Comparison of ENCODE assay signal across 8 cellular contexts in the genomic region with DNA sequence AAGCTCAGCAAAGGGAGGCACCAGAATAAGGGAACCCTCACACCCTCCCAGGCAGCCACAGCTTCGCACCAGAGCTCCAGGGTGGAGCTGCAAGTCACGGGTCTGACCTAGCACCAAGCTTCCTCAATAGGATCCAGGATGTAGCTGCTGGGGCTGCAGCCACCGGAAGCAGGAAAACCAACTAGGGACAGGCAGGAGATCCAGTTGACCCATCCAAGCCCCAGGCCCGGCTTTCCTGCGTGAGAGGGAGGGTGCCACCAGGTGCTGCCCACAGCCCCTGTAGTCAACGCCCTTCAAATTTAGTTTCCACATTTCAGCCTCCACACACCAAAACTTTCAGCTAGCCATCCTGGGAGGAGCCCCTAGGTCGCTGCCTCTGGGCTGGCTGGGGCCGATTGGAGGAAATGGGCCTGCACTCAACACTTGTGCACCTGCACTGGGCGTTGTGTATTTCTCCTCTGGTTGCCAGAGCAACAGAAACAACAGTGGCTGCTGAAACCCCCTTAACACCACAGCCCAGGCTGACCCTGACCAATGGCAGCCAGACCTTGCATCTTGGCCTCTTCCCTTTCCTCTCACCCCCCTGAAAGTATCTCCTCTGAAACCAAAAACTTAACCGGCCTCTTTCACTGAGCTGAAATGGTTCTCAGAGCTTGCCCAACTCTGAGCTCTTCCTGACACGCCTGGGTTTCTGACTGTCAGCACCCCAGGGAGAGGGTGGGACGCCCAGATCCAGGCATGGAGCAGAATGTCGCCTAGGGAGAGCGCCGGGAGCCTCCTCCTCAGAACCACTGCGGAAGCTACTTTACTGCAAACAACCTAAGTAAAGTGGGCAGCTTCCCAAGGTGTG.
DNase-seq lines count a peak whose midpoint lies in the region; ATAC-seq and TF ChIP-seq lines count a peak whose summit lies in the region.

No MANE protein-coding gene starts in this region.

- no peak overlapping the region for H4K91ac ChIP-seq in trophoblast cell (ENCODE audit: low read depth, low read length)

- H3K23ac ChIP-seq in trophoblast cell (ENCODE audit: low read length), result no peak overlapping the region

- no peak overlapping the region for H4K12ac ChIP-seq in trophoblast cell (ENCODE audit: low read depth, low read length)

- no peaks in the 10 kb centered on the region for H3K4me1 ChIP-seq in trophoblast cell (ENCODE audit: control insufficient read depth in 1 of 2, insufficient read depth in 2 of 2, low read length in 2 of 2)

- H3K27ac ChIP-seq in trophoblast cell (ENCODE audit: low read depth, low read length), result no peak overlapping the region

- no peak overlapping the region for H3K18ac ChIP-seq in trophoblast cell (ENCODE audit: low read length)

- DNase-seq in NCI-H2196 (lab: John Stamatoyannopoulos, UW; ENCODE audit: unreplicated experiment), result peak; percentile 6
- no peak for DNase-seq in NCI-H2196 treated with DMSO at 0.1 percent for 48 hours (lab: John Stamatoyannopoulos, UW; ENCODE audit: unreplicated experiment)
- peak; percentile 19 for DNase-seq in endothelial cell (ENCODE audit: low spot score)
- DNase-seq in stimulated activated CD8-positive, alpha-beta memory T cell treated with anti-CD3 and anti-CD28 coated beads, Interleukin-12 subunit alpha, Interleukin-12 subunit beta, amount 100 ng/mL, for 1 hour (ENCODE audit: low read depth), result peak; percentile 17
- no peak for DNase-seq in EL
- no peak for DNase-seq in trophoblast cell

- H3K36me3 Mint-ChIP-seq in T-helper 1 cell treated with Interleukin-12 subunit alpha and Interleukin-12 subunit beta and Interleukin-4 antibody, amounts not matched to agents 30 μg/mL and 1 μg/mL, for 36 hours (ENCODE audit: low read depth), result peaks cover 8% of the 10 kb centered on the region
- H3K36me3 Mint-ChIP-seq in endothelial cell (ENCODE audit: low read depth, unreplicated experiment), result no peaks in the 10 kb centered on the region

- no peaks in the 10 kb centered on the region for H3K79me2 ChIP-seq in trophoblast cell (ENCODE audit: control insufficient read depth, insufficient read depth, low read length, poor library complexity)

- H3K9me3 ChIP-seq in trophoblast cell (ENCODE audit: insufficient read depth, low read depth, low read length), result no peaks in the 10 kb centered on the region

- H3K4ac ChIP-seq in trophoblast cell (ENCODE audit: low read depth, low read length), result no peak overlapping the region

- H2BK12ac ChIP-seq in trophoblast cell (ENCODE audit: low read length), result no peak overlapping the region

- no peak overlapping the region for H3K4me3 ChIP-seq in trophoblast cell (ENCODE audit: low read depth, low read length)

- H3K9me3 Mint-ChIP-seq in T-helper 1 cell treated with Interleukin-12 subunit alpha and Interleukin-12 subunit beta and Interleukin-4 antibody, amounts not matched to agents 30 μg/mL and 1 μg/mL, for 36 hours, result no peaks in the 10 kb centered on the region
- H3K9me3 Mint-ChIP-seq in endothelial cell (ENCODE audit: unreplicated experiment), result no peaks in the 10 kb centered on the region

- no peaks in the 10 kb centered on the region for H3K36me3 ChIP-seq in trophoblast cell (ENCODE audit: control insufficient read depth in 1 of 2, insufficient read depth in 2 of 2, low read length in 2 of 2)

- H3K27ac Mint-ChIP-seq in T-helper 1 cell treated with Interleukin-12 subunit alpha and Interleukin-12 subunit beta and Interleukin-4 antibody, amounts not matched to agents 30 μg/mL and 1 μg/mL, for 36 hours, result peak overlapping the region; percentile 79
- H3K27ac Mint-ChIP-seq in endothelial cell (ENCODE audit: unreplicated experiment), result peak overlapping the region; percentile 70

- no CpG with 5 or more reads among the region's 16 CpGs for WGBS in trophoblast cell (ENCODE audit: extremely low coverage, insufficient coverage, insufficient read length)

- H3K27me3 Mint-ChIP-seq in T-helper 1 cell treated with Interleukin-12 subunit alpha and Interleukin-12 subunit beta and Interleukin-4 antibody, amounts not matched to agents 30 μg/mL and 1 μg/mL, for 36 hours (ENCODE audit: low read depth), result no peaks in the 10 kb centered on the region
- H3K27me3 Mint-ChIP-seq in endothelial cell (ENCODE audit: unreplicated experiment), result peaks cover 6% of the 10 kb centered on the region

- no peak overlapping the region for H2AFZ ChIP-seq in trophoblast cell (ENCODE audit: insufficient read depth, low read length, poor library complexity)

- no peaks in the 10 kb centered on the region for H3K27me3 ChIP-seq in trophoblast cell (ENCODE audit: insufficient read depth, low read length)

- no peak overlapping the region for H3K4me2 ChIP-seq in trophoblast cell (ENCODE audit: low read length)

- ATAC-seq in HG02981 (IDR thresholded peaks at IDR 0.05; ENCODE audit: unreplicated experiment), result peak; percentile 96

- H3K14ac ChIP-seq in trophoblast cell (ENCODE audit: low read length), result no peak overlapping the region

- no peak overlapping the region for H2BK120ac ChIP-seq in trophoblast cell (ENCODE audit: insufficient read depth, low read length, poor library complexity)

- no peak overlapping the region for H2BK5ac ChIP-seq in trophoblast cell (ENCODE audit: low read depth, low read length, poor library complexity)

- H3K79me1 ChIP-seq in trophoblast cell (ENCODE audit: low read length), result no peaks in the 10 kb centered on the region

- no peak for TF ChIP-seq CTCF in endothelial cell (IDR thresholded peaks at IDR 0.05; ENCODE audit: unreplicated experiment)

- H2AK5ac ChIP-seq in trophoblast cell (ENCODE audit: low read length), result no peak overlapping the region

- no peak overlapping the region for H4K8ac ChIP-seq in trophoblast cell (ENCODE audit: low read depth, low read length)

- peaks cover 38% of the 10 kb centered on the region for H3K4me1 Mint-ChIP-seq in T-helper 1 cell treated with Interleukin-12 subunit alpha and Interleukin-12 subunit beta and Interleukin-4 antibody, amounts not matched to agents 30 μg/mL and 1 μg/mL, for 36 hours (ENCODE audit: low read depth)
- peaks cover 30% of the 10 kb centered on the region for H3K4me1 Mint-ChIP-seq in endothelial cell (ENCODE audit: unreplicated experiment)

- H3K9ac ChIP-seq in trophoblast cell (ENCODE audit: low read length), result no peak overlapping the region

- peak overlapping the region; percentile 6 for H3K4me3 Mint-ChIP-seq in T-helper 1 cell treated with Interleukin-12 subunit alpha and Interleukin-12 subunit beta and Interleukin-4 antibody, amounts not matched to agents 30 μg/mL and 1 μg/mL, for 36 hours
- H3K4me3 Mint-ChIP-seq in endothelial cell (ENCODE audit: unreplicated experiment), result no peak overlapping the region

Comparison
In these comparisons a context has a peak if more than half of its experiments do, and no peak if none do; other contexts are left out.
1. DNase-seq: peak in NCI-H2196 (single experiment), endothelial cell (single experiment) and stimulated activated CD8-positive, alpha-beta memory T cell treated with anti-CD3 and anti-CD28 coated beads, Interleukin-12 subunit alpha, Interleukin-12 subunit beta, amount 100 ng/mL, for 1 hour (single experiment); none in NCI-H2196 treated with DMSO at 0.1 percent for 48 hours (single experiment), EL (single experiment) and trophoblast cell (0 of 2).